Comparison of ENCODE assay signal across 10 cellular contexts in genomic region chr20:54633903-54634302, GRCh38.
DNase-seq lines count a peak whose midpoint lies in the region; ATAC-seq, FAIRE-seq and TF ChIP-seq lines count a peak whose summit lies in the region.
"Had no signal": no experiment of that assay in that cellular context is flagged by ENCODE, and none has a peak within 500 bp of the region (broad histone marks: within the 10 kb centered on the region; RNA-seq: fewer than 3 reads in every experiment).

No MANE protein-coding gene starts in this region.

- H3K27ac ChIP-seq in heart left ventricle: no peak overlapping the region

- TF ChIP-seq CTCF in heart left ventricle (IDR thresholded peaks at IDR 0.05): no peak

- no peaks in the 10 kb centered on the region for H3K9me3 ChIP-seq in heart left ventricle

- no peak overlapping the region for H3K4me3 ChIP-seq in heart left ventricle

- FAIRE-seq in GM19239 (lab: Jason Lieb, UNC) (peak; percentile 95), urothelium cell line (lab: Jason Lieb, UNC) (no peak)

- no peak for TF ChIP-seq POLR2A in heart left ventricle (IDR thresholded peaks at IDR 0.05)

- no peaks in the 10 kb centered on the region for H3K27me3 ChIP-seq in heart left ventricle

- DNase-seq in Ammon's horn (ENCODE audit: low spot score): peak; percentile 35
- peak; percentile 32 for DNase-seq in GM19239 (ENCODE audit: insufficient read length, low spot score)
- no peak for DNase-seq in dermis blood vessel endothelial cell
- no peak for DNase-seq in heart left ventricle
- no peak for DNase-seq in urothelium cell line (ENCODE audit: low spot score)
- no peak for DNase-seq in stimulated activated naive CD4-positive, alpha-beta T cell treated with Interleukin-2 at 50 U/mL for 16 hours (lab: John Stamatoyannopoulos, UW)
- DNase-seq: activated CD4-positive, alpha-beta T cell treated with anti-CD3 and anti-CD28 coated beads for 4 hours; left cardiac atrium had no signal

- no peaks in the 10 kb centered on the region for H3K36me3 ChIP-seq in heart left ventricle

- ATAC-seq in HG02763 (IDR thresholded peaks at IDR 0.05; ENCODE audit: unreplicated experiment): peak; percentile 99
- ATAC-seq in HG03565 (IDR thresholded peaks at IDR 0.05; ENCODE audit: unreplicated experiment): peak; percentile 94
- no peak for ATAC-seq in heart left ventricle
- ATAC-seq: left cardiac atrium had no signal

- 54 to 63% (median 57%) methylated on average over 4 of the region's 4 CpGs for WGBS in heart left ventricle, 4 donors

- intact Hi-C loops in heart left ventricle (cut with DNase I): loop anchor here in 2 of 10 donors (5.0 to 10.0 kb wide), 2 partner anchors 159 to 162 kb away; partner anchors contain the start of gene DOK5 (in 1 of the 2)

- no peaks in the 10 kb centered on the region for H3K4me1 ChIP-seq in heart left ventricle

Comparison
In these comparisons a context has a peak if more than half of its experiments do, and no peak if none do; other contexts are left out.
1. DNase-seq: peak in Ammon's horn (single experiment) and GM19239 (single experiment); none in dermis blood vessel endothelial cell (single experiment), heart left ventricle (0 of 5), urothelium cell line (single experiment) and stimulated activated naive CD4-positive, alpha-beta T cell treated with Interleukin-2 at 50 U/mL for 16 hours (single experiment).
2. ATAC-seq: peak in HG02763 (single experiment) and HG03565 (single experiment); none in heart left ventricle (0 of 4).